8 cellular contexts compared by ENCODE assay signal in the genomic region with DNA sequence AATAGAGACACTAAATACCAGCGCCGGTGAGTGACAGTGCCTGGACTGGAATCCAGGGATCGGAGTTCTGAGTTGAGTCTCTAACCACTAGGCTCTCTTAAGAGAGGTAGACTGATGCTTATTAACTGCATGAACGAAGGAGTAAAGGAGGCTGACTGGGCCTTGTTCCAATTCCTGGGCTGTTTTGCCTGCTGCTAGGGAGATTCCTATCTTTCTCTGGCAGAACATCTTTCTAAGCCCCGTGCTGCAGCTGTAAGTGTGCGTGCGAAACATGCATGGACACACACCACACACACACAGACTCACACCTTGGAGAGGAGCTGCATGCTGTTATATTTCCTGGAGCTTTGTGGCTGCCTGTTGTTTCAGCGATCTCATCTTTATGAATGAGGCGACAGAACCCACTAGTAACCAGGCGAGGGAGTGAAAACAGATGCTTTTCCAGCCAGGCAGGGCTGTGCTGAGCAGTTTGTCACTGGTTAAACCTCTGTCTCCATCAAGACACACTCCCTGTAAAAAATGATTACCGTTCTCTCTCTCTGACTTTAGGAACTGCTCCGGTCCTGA.
DNase-seq lines count a peak whose midpoint lies in the region; ATAC-seq, FAIRE-seq and TF ChIP-seq lines count a peak whose summit lies in the region.

No MANE protein-coding gene starts in this region.

- TF ChIP-seq POLR2A in stomach (IDR thresholded peaks at IDR 0.05) = no peak

- ATAC-seq in GM21737 (IDR thresholded peaks at IDR 0.05; ENCODE audit: unreplicated experiment) = peak; percentile 33

- DNase-seq in GM03348 (ENCODE audit: low spot score) = peak; percentile 39
- peak; percentile 81 for DNase-seq in M059J (ENCODE audit: low read depth)
- DNase-seq in activated naive CD4-positive, alpha-beta T cell treated with anti-CD3 and anti-CD28 coated beads, Interleukin-2, amount 50 U/mL, for 16 hours = peak; percentile 16
- no peak for DNase-seq in kidney
- peak; percentile 25 for DNase-seq in stomach
- no peak for DNase-seq in SKM-1 treated with dmso at 0.1 percent for 144 hours (lab: John Stamatoyannopoulos, UW; ENCODE audit: unreplicated experiment)
- DNase-seq in activated CD4-positive, CD25-positive, alpha-beta regulatory T cell treated with anti-CD3 and anti-CD28 coated beads, Interleukin-2, amount 50 U/mL, for 72 hours = no peak

- no peaks in the 10 kb centered on the region for H3K27me3 ChIP-seq in stomach

- TF ChIP-seq CTCF in kidney (IDR thresholded peaks at IDR 0.05; ENCODE audit: borderline replicate concordance, extremely low read depth, insufficient read depth) (no peak), stomach (IDR thresholded peaks at IDR 0.05) (no peak)

- H3K9ac ChIP-seq in kidney (ENCODE audit: low read length in 2 of 2) = peak overlapping the region in 1 of 2 donors; percentile 49

- no peak for FAIRE-seq in kidney (lab: Jason Lieb, UNC)

- H3K36me3 ChIP-seq in kidney (ENCODE audit: control insufficient read depth in 1 of 2, insufficient read depth in 2 of 2, low read length in 2 of 2) (no peaks in the 10 kb centered on the region), stomach (no peaks in the 10 kb centered on the region)

- H3K4me1 ChIP-seq in kidney (ENCODE audit: control insufficient read depth in 1 of 2, insufficient read depth in 1 of 2, low read depth in 1 of 2, low read length in 2 of 2) (peaks cover 11 to 19% of the 10 kb centered on the region in 2 donors), stomach (peaks cover 13 to 40% (median 27%) of the 10 kb centered on the region in 4 donors)

- H3K4me3 ChIP-seq in kidney (ENCODE audit: low read length in 2 of 2) (peak overlapping the region in 1 of 2 donors; percentile 20), stomach (no peak overlapping the region)

- TF ChIP-seq EP300 in stomach (IDR thresholded peaks at IDR 0.05) = no peak

- H3K27ac ChIP-seq in kidney (ENCODE audit: low read depth in 2 of 2, low read length in 2 of 2) (peak overlapping the region; percentile 55 to 65), stomach (peak overlapping the region; percentile 5 to 76 (median 71))

- intact Hi-C loops in kidney (cut with DNase I) (no loop called here), stomach (cut with DNase I; ENCODE audit: low total_unique reads) (no loop called here)

- WGBS in stomach, 5 donors = 51 to 70% (median 61%) methylated on average over 12 of the region's 12 CpGs

- no peaks in the 10 kb centered on the region for H3K9me3 ChIP-seq in kidney (ENCODE audit: control insufficient read depth in 1 of 2, low read length in 2 of 2)
- no peaks in the 10 kb centered on the region for H3K9me3 ChIP-seq in stomach

Comparison
In these comparisons a context has a peak if more than half of its experiments do, and no peak if none do; other contexts are left out.
1. DNase-seq: peak in GM03348 (single experiment), M059J (single experiment), activated naive CD4-positive, alpha-beta T cell treated with anti-CD3 and anti-CD28 coated beads, Interleukin-2, amount 50 U/mL, for 16 hours (single experiment) and stomach (single experiment); none in kidney (single experiment), SKM-1 treated with dmso at 0.1 percent for 144 hours (single experiment) and activated CD4-positive, CD25-positive, alpha-beta regulatory T cell treated with anti-CD3 and anti-CD28 coated beads, Interleukin-2, amount 50 U/mL, for 72 hours (single experiment).